ENCODE assay signal across 13 cellular contexts in the genomic region with DNA sequence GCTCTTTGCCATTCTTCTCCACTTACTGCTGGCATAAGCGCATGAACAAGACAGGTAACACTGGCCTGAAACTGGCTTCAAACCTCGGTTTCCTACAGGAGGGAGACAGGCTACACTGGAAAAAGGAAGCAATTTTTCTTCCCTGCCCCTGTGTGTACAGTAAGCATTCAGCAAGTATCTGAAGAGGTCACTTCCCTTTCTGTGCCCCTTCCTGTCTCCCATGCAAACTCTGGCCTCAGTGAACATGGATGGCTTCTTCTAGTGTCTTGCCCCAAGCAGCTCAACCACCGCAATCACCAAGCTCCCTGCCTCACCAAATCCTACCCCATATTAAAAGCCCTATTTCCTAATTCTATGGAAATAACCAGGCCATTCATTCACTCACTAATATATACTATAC. TPM values are rescaled to one million over a fixed set of nuclear protein-coding genes. Genes with fewer than 3 reads are reported as not detected.
DNase-seq lines count a peak whose midpoint lies in the region; ATAC-seq and TF ChIP-seq lines count a peak whose summit lies in the region.
"Had no signal": no experiment of that assay in that cellular context is flagged by ENCODE, and none has a peak within 500 bp of the region (broad histone marks: within the 10 kb centered on the region; RNA-seq: fewer than 3 reads in every experiment).

No MANE protein-coding gene starts in this region.

- H3K36me3 ChIP-seq in neutrophil (no peaks in the 10 kb centered on the region), thyroid gland (no peaks in the 10 kb centered on the region)
- H3K36me3 ChIP-seq: cardiac muscle cell had no signal

- H3K9me3 ChIP-seq in neutrophil (no peaks in the 10 kb centered on the region), thyroid gland (no peaks in the 10 kb centered on the region)

- peak overlapping the region; percentile 48 for H3K27ac Mint-ChIP-seq in activated T-cell treated with anti-CD3 and anti-CD28 coated beads, Interleukin-2, amount 50 U/mL, for 72 hours
- peak overlapping the region; percentile 22 for H3K27ac Mint-ChIP-seq in activated T-helper 1 cell treated with anti-CD3 and anti-CD28 coated beads, Interleukin-12 subunit alpha, Interleukin-12 subunit beta, Interleukin-2, Interleukin-4 antibody, amounts not matched to agents 30 ng/mL and 10 ng/mL and 1 ng/mL, durations not matched to agents 14 hours and 24 hours and 36 hours

- no peak for ATAC-seq in activated T-cell treated with anti-CD3 and anti-CD28 coated beads, Interleukin-2, amount 50 U/mL, for 72 hours (replicated peaks in 1 of 2)
- ATAC-seq in HG02763 (IDR thresholded peaks at IDR 0.05; ENCODE audit: unreplicated experiment) (no peak), HG03280 (IDR thresholded peaks at IDR 0.05; ENCODE audit: unreplicated experiment) (no peak)
- ATAC-seq: SK-N-SH treated with all-trans-retinoic acid at 6 μM for 48 hours had no signal

- H3K27me3 ChIP-seq in neutrophil (no peaks in the 10 kb centered on the region), thyroid gland (no peaks in the 10 kb centered on the region)
- H3K27me3 ChIP-seq: cardiac muscle cell had no signal

- H3K4me1 Mint-ChIP-seq in activated T-cell treated with anti-CD3 and anti-CD28 coated beads, Interleukin-2, amount 50 U/mL, for 72 hours (ENCODE audit: low read depth): peaks cover 99% of the 10 kb centered on the region
- H3K4me1 Mint-ChIP-seq in activated T-helper 1 cell treated with anti-CD3 and anti-CD28 coated beads, Interleukin-12 subunit alpha, Interleukin-12 subunit beta, Interleukin-2, Interleukin-4 antibody, amounts not matched to agents 30 ng/mL and 10 ng/mL and 1 ng/mL, durations not matched to agents 14 hours and 24 hours and 36 hours (ENCODE audit: low read depth): peaks cover 78% of the 10 kb centered on the region

- H3K4me1 ChIP-seq in neutrophil (ENCODE audit: control insufficient read depth in 1 of 2, insufficient read depth in 1 of 2, low read depth in 1 of 2, low read length in 1 of 2): peaks cover 32 to 44% of the 10 kb centered on the region in 2 experiments
- peaks cover 17 to 29% of the 10 kb centered on the region in 2 donors for H3K4me1 ChIP-seq in thyroid gland

- 76 to 78% methylated on average over 3 of the region's 3 CpGs for WGBS in thyroid gland, 2 donors

- H3K36me3 Mint-ChIP-seq in activated T-cell treated with anti-CD3 and anti-CD28 coated beads, Interleukin-2, amount 50 U/mL, for 72 hours (ENCODE audit: insufficient read depth in 2 of 2): peaks cover 0 to 2% of the 10 kb centered on the region in 2 donors
- H3K36me3 Mint-ChIP-seq in activated T-helper 1 cell treated with anti-CD3 and anti-CD28 coated beads, Interleukin-12 subunit alpha, Interleukin-12 subunit beta, Interleukin-2, Interleukin-4 antibody, amounts not matched to agents 30 ng/mL and 10 ng/mL and 1 ng/mL, durations not matched to agents 14 hours and 24 hours and 36 hours (ENCODE audit: low read depth): peaks cover 27% of the 10 kb centered on the region

- H3K4me3 Mint-ChIP-seq in activated T-cell treated with anti-CD3 and anti-CD28 coated beads, Interleukin-2, amount 50 U/mL, for 72 hours: no peak overlapping the region
- no peak overlapping the region for H3K4me3 Mint-ChIP-seq in activated T-helper 1 cell treated with anti-CD3 and anti-CD28 coated beads, Interleukin-12 subunit alpha, Interleukin-12 subunit beta, Interleukin-2, Interleukin-4 antibody, amounts not matched to agents 30 ng/mL and 10 ng/mL and 1 ng/mL, durations not matched to agents 14 hours and 24 hours and 36 hours

- TF ChIP-seq CTCF in neutrophil (IDR thresholded peaks at IDR 0.05) (no peak), thyroid gland (IDR thresholded peaks at IDR 0.05) (no peak)

- no peaks in the 10 kb centered on the region for H3K27me3 Mint-ChIP-seq in activated T-cell treated with anti-CD3 and anti-CD28 coated beads, Interleukin-2, amount 50 U/mL, for 72 hours (ENCODE audit: low read depth)
- no peaks in the 10 kb centered on the region for H3K27me3 Mint-ChIP-seq in activated T-helper 1 cell treated with anti-CD3 and anti-CD28 coated beads, Interleukin-12 subunit alpha, Interleukin-12 subunit beta, Interleukin-2, Interleukin-4 antibody, amounts not matched to agents 30 ng/mL and 10 ng/mL and 1 ng/mL, durations not matched to agents 14 hours and 24 hours and 36 hours (ENCODE audit: insufficient read depth)

- intact Hi-C loops in activated T-helper 1 cell treated with anti-CD3 and anti-CD28 coated beads, Interleukin-12 subunit alpha, Interleukin-12 subunit beta, Interleukin-2, Interleukin-4 antibody, amounts not matched to agents 30 ng/mL and 10 ng/mL and 1 ng/mL, durations not matched to agents 14 hours and 24 hours and 36 hours (cut with micrococcal nuclease): no loop called here
- intact Hi-C loops in thyroid gland (cut with DNase I): no loop called here

- peaks cover 2 to 3% of the 10 kb centered on the region in 2 donors for H3K9me3 Mint-ChIP-seq in activated T-cell treated with anti-CD3 and anti-CD28 coated beads, Interleukin-2, amount 50 U/mL, for 72 hours
- no peaks in the 10 kb centered on the region for H3K9me3 Mint-ChIP-seq in activated T-helper 1 cell treated with anti-CD3 and anti-CD28 coated beads, Interleukin-12 subunit alpha, Interleukin-12 subunit beta, Interleukin-2, Interleukin-4 antibody, amounts not matched to agents 30 ng/mL and 10 ng/mL and 1 ng/mL, durations not matched to agents 14 hours and 24 hours and 36 hours

- no peak for DNase-seq in activated T-cell treated with anti-CD3 and anti-CD28 coated beads, Interleukin-2, amount 50 U/mL, for 72 hours
- DNase-seq in activated T-cell treated with anti-CD3 and anti-CD28 coated beads for 4 hours: no peak
- DNase-seq in NOMO-1 treated with DMSO at 0.1 percent for 48 hours (lab: John Stamatoyannopoulos, UW; ENCODE audit: unreplicated experiment): peak; percentile 76
- no peak for DNase-seq in activated T-helper 1 cell treated with anti-CD3 and anti-CD28 coated beads, Interleukin-12 subunit alpha, Interleukin-12 subunit beta, Interleukin-2, Interleukin-4 antibody, amounts not matched to agents 30 ng/mL and 10 ng/mL and 1 ng/mL, durations not matched to agents 14 hours and 24 hours and 36 hours (ENCODE audit: low spot score)
- no peak for DNase-seq in thyroid gland
- DNase-seq: DMS153, NCI-H1048 had no signal

- TF ChIP-seq POLR2A in thyroid gland (IDR thresholded peaks at IDR 0.05): no peak

- H3K27ac ChIP-seq in neutrophil: peak overlapping the region; percentile 61
- H3K27ac ChIP-seq in thyroid gland: no peak overlapping the region
- H3K27ac ChIP-seq: cardiac muscle cell, parathyroid adenoma had no signal

- no peak overlapping the region for H3K4me3 ChIP-seq in neutrophil (ENCODE audit: low read depth in 1 of 2, low read length in 1 of 2)
- H3K4me3 ChIP-seq in thyroid gland (replicated peaks in 1 of 3): no peak overlapping the region
- H3K4me3 ChIP-seq: cardiac muscle cell had no signal

RNA-seq across cellular contexts. Expression of gene SERINC5, which starts 42.4 kb away (rescaled TPM):
- total RNA-seq in activated T-cell treated with anti-CD3 and anti-CD28 coated beads, Interleukin-2, amount 50 U/mL, for 72 hours: 10 to 100 TPM; 41.1 to 48.3 TPM
- total RNA-seq in activated T-helper 1 cell treated with anti-CD3 and anti-CD28 coated beads, Interleukin-12 subunit alpha, Interleukin-12 subunit beta, Interleukin-2, Interleukin-4 antibody, amounts not matched to agents 30 ng/mL and 10 ng/mL and 1 ng/mL, durations not matched to agents 14 hours and 24 hours and 36 hours: 21.2 and 22.8 TPM in 2 replicates
- total RNA-seq in thyroid gland: 10 to 100 TPM; 22.6 to 26.9 (median 24.8) TPM
